Comparison of ENCODE assay signal across 8 cellular contexts in the genomic region with DNA sequence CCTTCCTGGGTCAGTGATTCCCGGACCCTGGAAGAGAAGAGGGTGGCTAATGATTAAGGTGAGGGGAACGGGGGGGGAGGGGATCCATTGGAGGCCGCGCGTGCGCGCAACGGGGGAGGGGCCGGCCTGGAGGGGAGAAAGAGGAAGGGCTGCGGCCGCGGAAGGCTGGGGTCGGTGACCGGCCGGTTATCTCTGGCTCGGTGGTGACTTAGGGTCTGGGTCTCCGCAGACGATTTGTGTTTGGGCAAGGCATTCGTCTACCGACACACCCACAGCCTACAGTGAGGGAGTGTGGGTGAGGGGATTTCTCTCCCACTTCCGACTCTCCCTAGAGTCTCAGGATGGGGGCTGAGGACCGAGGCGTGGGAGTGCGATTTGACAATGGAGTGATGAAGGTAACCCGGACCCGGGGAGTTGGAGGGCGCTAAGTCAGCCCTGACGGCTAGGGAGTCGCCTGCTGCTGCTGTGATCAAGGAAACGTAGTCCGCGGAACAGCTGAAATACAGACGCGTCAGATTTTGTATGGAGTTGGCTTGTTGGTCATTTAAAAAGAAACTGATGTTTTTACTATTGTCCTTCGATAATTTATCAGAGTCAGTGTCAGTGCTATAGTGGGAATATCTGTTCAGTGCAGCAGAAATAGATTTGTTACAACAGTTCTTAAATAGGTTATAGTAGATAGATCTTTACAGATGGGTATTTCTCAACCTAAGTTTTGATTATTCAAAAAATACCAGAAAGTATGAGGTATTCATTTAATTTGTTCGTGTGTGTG. TPM values are rescaled to one million over a fixed set of nuclear protein-coding genes. Genes with fewer than 3 reads are reported as not detected.
DNase-seq lines count a peak whose midpoint lies in the region; ATAC-seq and TF ChIP-seq lines count a peak whose summit lies in the region.

No MANE protein-coding gene starts in this region.

- H3K4me3 ChIP-seq in colonic mucosa: peak overlapping the region; percentile 93

- peak; percentile 58 for ATAC-seq in HG02798 (IDR thresholded peaks at IDR 0.05; ENCODE audit: poor library complexity, unreplicated experiment)

- intact Hi-C loops in colonic mucosa (cut with DNase I): no loop called here

- no peaks in the 10 kb centered on the region for H3K4me1 ChIP-seq in colonic mucosa

- H3K27me3 ChIP-seq in colonic mucosa: no peaks in the 10 kb centered on the region

- peak overlapping the region; percentile 95 for H3K27ac ChIP-seq in colonic mucosa

- H3K9me3 ChIP-seq in colonic mucosa: no peaks in the 10 kb centered on the region

- H3K9ac ChIP-seq in colonic mucosa (ENCODE audit: low read depth in 2 of 2, low read length in 2 of 2): peak overlapping the region; percentile 72 to 85

- no peak for TF ChIP-seq CTCF in colonic mucosa (IDR thresholded peaks at IDR 0.05)

- no peaks in the 10 kb centered on the region for H3K36me3 ChIP-seq in colonic mucosa

- DNase-seq in NCI-H2081 (lab: John Stamatoyannopoulos, UW) (peak; percentile 34 to 62), NCI-H2081 treated with DMSO at 0.1 percent for 48 hours (lab: John Stamatoyannopoulos, UW) (no peak), NCI-H146 (lab: John Stamatoyannopoulos, UW) (peak; percentile 66), colonic mucosa (peak; percentile 80), left kidney (ENCODE audit: low read depth, low spot score) (peak; percentile 96)
- DNase-seq in activated CD4-positive, alpha-beta T cell treated with anti-CD3 and anti-CD28 coated beads for 1 hour: peak; percentile 41
- peak; percentile 28 for DNase-seq in stimulated activated CD4-positive, alpha-beta T cell treated with anti-CD3 and anti-CD28 coated beads, Interleukin-2, amount 100 ng/mL, for 4 hours (ENCODE audit: low read depth)

RNA-seq across cellular contexts. Expression of a gene that starts 0.7 kb away (rescaled TPM):
- 10 to 100 TPM; 21.8 to 31.4 TPM for total RNA-seq in colonic mucosa

RNA-seq across cellular contexts. Expression of a gene that starts 54.7 kb away (rescaled TPM):
- total RNA-seq in colonic mucosa: 10 to 100 TPM; 62.6 to 78.2 TPM
